ENCODE assay signal across 19 cellular contexts in the genomic region with DNA sequence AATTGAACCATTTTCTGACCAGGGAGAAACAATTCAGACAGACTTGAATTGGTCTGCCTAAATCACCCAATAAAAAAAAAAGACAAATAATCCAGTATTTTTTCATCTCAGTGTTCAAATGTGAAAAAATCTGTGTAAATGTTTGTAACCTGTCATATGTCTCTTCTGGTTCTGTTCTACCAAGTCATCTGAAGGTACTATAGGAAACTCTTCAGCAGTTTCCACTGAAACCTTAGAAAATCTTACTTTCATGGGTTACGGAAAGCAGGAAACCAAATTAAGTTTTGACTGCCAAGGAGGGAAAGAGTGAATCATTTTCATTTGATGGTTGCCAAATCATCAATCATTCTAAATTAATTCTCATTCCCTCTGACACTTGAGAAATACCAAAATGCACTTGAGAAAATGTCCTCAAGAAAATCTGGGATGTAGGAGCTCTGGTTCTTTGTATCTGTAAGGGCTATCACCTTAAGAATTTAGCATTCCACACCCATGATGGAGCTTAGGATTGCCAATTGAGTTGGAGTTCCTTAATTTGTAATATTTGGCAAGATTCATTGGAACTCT.
DNase-seq lines count a peak whose midpoint lies in the region; ATAC-seq, FAIRE-seq and TF ChIP-seq lines count a peak whose summit lies in the region.
"Had no signal": no experiment of that assay in that cellular context is flagged by ENCODE, and none has a peak within 500 bp of the region (broad histone marks: within the 10 kb centered on the region; RNA-seq: fewer than 3 reads in every experiment).

No MANE protein-coding gene starts in this region.

- H3K9me3 ChIP-seq in mammary epithelial cell (replicated peaks; ENCODE audit: insufficient read depth, low read length) = no peaks in the 10 kb centered on the region
- H3K9me3 ChIP-seq in K562 (replicated peaks; ENCODE audit: control insufficient read depth, insufficient read depth, low read depth, low read length) = no peaks in the 10 kb centered on the region
- no peaks in the 10 kb centered on the region for H3K9me3 ChIP-seq in thoracic aorta
- H3K9me3 ChIP-seq: BE2C, Caco-2 had no signal

- TF ChIP-seq CTCF in MCF 10A (IDR thresholded peaks at IDR 0.05; ENCODE audit: unreplicated experiment) (no peak), mammary epithelial cell (conservative IDR thresholded peaks at IDR 0.05 in 1 of 2, IDR thresholded peaks at IDR 0.05 in 1 of 2; ENCODE audit: extremely low read depth in 1 of 2, insufficient read depth in 1 of 2, low read depth in 1 of 2, low read length in 2 of 2) (no peak), K562 (IDR thresholded peaks at IDR 0.05 in 2 of 3, conservative IDR thresholded peaks at IDR 0.05 in 1 of 3; ENCODE audit: insufficient read depth in 2 of 3, low read depth in 1 of 3, low read length in 3 of 3) (no peak), thoracic aorta (IDR thresholded peaks at IDR 0.05) (no peak)

- 64% methylated on average over 1 of the region's 1 CpG for WGBS in mammary epithelial cell (ENCODE audit: low coverage, missing lambda C conversion rate)
- WGBS in K562 (ENCODE audit: insufficient coverage, low coverage, missing lambda C conversion rate) = 14% methylated on average over 1 of the region's 1 CpG

- BruUV-seq in MCF 10A (replicated peaks; lab: Mats Ljungman, UMichigan) (no TSS peak), mammary epithelial cell (replicated peaks; lab: Mats Ljungman, UMichigan) (no TSS peak), K562 (replicated peaks; lab: Mats Ljungman, UMichigan) (no TSS peak)

- FAIRE-seq in K562 (lab: Jason Lieb, UNC) = peak; percentile 29
- FAIRE-seq: A204.1, G401.6, H54 had no signal

- no peak overlapping the region for H3K9ac ChIP-seq in mammary epithelial cell (ENCODE audit: insufficient read depth, low read length)
- no peak overlapping the region for H3K9ac ChIP-seq in K562 (ENCODE audit: insufficient read depth in 1 of 2, low read depth in 2 of 2, low read length in 2 of 2)

- H3K27me3 ChIP-seq in mammary epithelial cell (ENCODE audit: insufficient read depth, low read length) = no peaks in the 10 kb centered on the region
- no peaks in the 10 kb centered on the region for H3K27me3 ChIP-seq in K562 (ENCODE audit: control insufficient read depth in 2 of 2, insufficient read depth in 2 of 2, low read length in 2 of 2)
- H3K27me3 ChIP-seq in thoracic aorta (replicated peaks; ENCODE audit: insufficient read depth) = no peaks in the 10 kb centered on the region
- H3K27me3 ChIP-seq: BE2C had no signal

- H3K4me1 Mint-ChIP-seq in activated CD4-positive, alpha-beta memory T cell treated with anti-CD3 and anti-CD28 coated beads for 36 hours (ENCODE audit: low read depth) = peaks cover 46% of the 10 kb centered on the region
- H3K4me1 Mint-ChIP-seq in activated CD4-positive, alpha-beta memory T cell treated with anti-CD3 and anti-CD28 coated beads, Interleukin-2, amount 10 ng/mL, durations not matched to agents 7 days and 5 days = peaks cover 12% of the 10 kb centered on the region
- H3K4me1 Mint-ChIP-seq in MCF 10A (ENCODE audit: insufficient read depth, unreplicated experiment) = peaks cover 14% of the 10 kb centered on the region

- H3K79me2 ChIP-seq in mammary epithelial cell (ENCODE audit: insufficient read depth, low read length) = no peaks in the 10 kb centered on the region
- H3K79me2 ChIP-seq in K562 (ENCODE audit: control insufficient read depth, insufficient read depth, low read length) = no peaks in the 10 kb centered on the region

- no peaks in the 10 kb centered on the region for H3K36me3 Mint-ChIP-seq in activated CD4-positive, alpha-beta memory T cell treated with anti-CD3 and anti-CD28 coated beads for 36 hours
- no peaks in the 10 kb centered on the region for H3K36me3 Mint-ChIP-seq in activated CD4-positive, alpha-beta memory T cell treated with anti-CD3 and anti-CD28 coated beads, Interleukin-2, amount 10 ng/mL, durations not matched to agents 7 days and 5 days (ENCODE audit: low read depth)
- H3K36me3 Mint-ChIP-seq in MCF 10A (ENCODE audit: insufficient read depth, unreplicated experiment) = no peaks in the 10 kb centered on the region

- H3K9me3 Mint-ChIP-seq in activated CD4-positive, alpha-beta memory T cell treated with anti-CD3 and anti-CD28 coated beads for 36 hours = no peaks in the 10 kb centered on the region
- no peaks in the 10 kb centered on the region for H3K9me3 Mint-ChIP-seq in activated CD4-positive, alpha-beta memory T cell treated with anti-CD3 and anti-CD28 coated beads, Interleukin-2, amount 10 ng/mL, durations not matched to agents 7 days and 5 days
- no peaks in the 10 kb centered on the region for H3K9me3 Mint-ChIP-seq in MCF 10A (ENCODE audit: unreplicated experiment)
- H3K9me3 Mint-ChIP-seq: CD4-positive, alpha-beta T cell had no signal

- peak overlapping the region; percentile 88 for H3K27ac Mint-ChIP-seq in activated CD4-positive, alpha-beta memory T cell treated with anti-CD3 and anti-CD28 coated beads for 36 hours
- H3K27ac Mint-ChIP-seq in activated CD4-positive, alpha-beta memory T cell treated with anti-CD3 and anti-CD28 coated beads, Interleukin-2, amount 10 ng/mL, durations not matched to agents 7 days and 5 days = no peak overlapping the region
- H3K27ac Mint-ChIP-seq in MCF 10A (ENCODE audit: low read depth, unreplicated experiment) = peak overlapping the region; percentile 17
- H3K27ac Mint-ChIP-seq: CD4-positive, alpha-beta T cell had no signal

- no peak overlapping the region for H2AFZ ChIP-seq in mammary epithelial cell (ENCODE audit: low read depth, low read length)
- H2AFZ ChIP-seq in K562 (ENCODE audit: low read depth, low read length) = no peak overlapping the region

- POLR2A ChIA-PET in activated CD4-positive, alpha-beta memory T cell treated with anti-CD3 and anti-CD28 coated beads for 36 hours (lab: Charles Lee) = no interaction called here
- POLR2A ChIA-PET in activated CD4-positive, alpha-beta memory T cell treated with anti-CD3 and anti-CD28 coated beads, Interleukin-2, amount 10 ng/mL, durations not matched to agents 7 days and 5 days (lab: Charles Lee) = no interaction called here
- POLR2A ChIA-PET in MCF 10A (lab: Yijun Ruan, JAX) = interaction anchor here (0.8 kb wide), 1 partner anchor 14 kb away, joined by 3 read pairs; no protein-coding TSS in a partner anchor
- POLR2A ChIA-PET in K562 (lab: Yijun Ruan, JAX) = no interaction called here

- no peak overlapping the region for H3K4me2 ChIP-seq in mammary epithelial cell (ENCODE audit: insufficient read depth, low read depth, low read length)
- no peak overlapping the region for H3K4me2 ChIP-seq in K562 (ENCODE audit: insufficient read depth, low read length)

- H3K9me1 ChIP-seq in K562 (ENCODE audit: control insufficient read depth, insufficient read depth, low read length) = no peaks in the 10 kb centered on the region

- TF ChIP-seq EP300 in K562 (IDR thresholded peaks at IDR 0.05; ENCODE audit: low read length) = no peak

- dilution Hi-C loops in mammary epithelial cell (cut with HindIII; ENCODE audit: low sequenced_read_pairs) = no loop called here

- no peaks in the 10 kb centered on the region for H4K20me1 ChIP-seq in mammary epithelial cell (ENCODE audit: insufficient read depth, low read length)
- no peaks in the 10 kb centered on the region for H4K20me1 ChIP-seq in K562 (replicated peaks; ENCODE audit: control insufficient read depth, insufficient read depth, low read length)

- H3K36me3 ChIP-seq in mammary epithelial cell (ENCODE audit: insufficient read depth, low read length) (no peaks in the 10 kb centered on the region), K562 (ENCODE audit: control insufficient read depth, insufficient read depth, low read length) (no peaks in the 10 kb centered on the region), thoracic aorta (no peaks in the 10 kb centered on the region)
- H3K36me3 ChIP-seq: BE2C had no signal

- no peak for TF ChIP-seq RAD21 in K562 (CRISPR knock-in tag; conservative IDR thresholded peaks at IDR 0.05 in 1 of 2, IDR thresholded peaks at IDR 0.05 in 1 of 2)

- CTCF ChIA-PET in activated CD4-positive, alpha-beta memory T cell treated with anti-CD3 and anti-CD28 coated beads for 36 hours (lab: Charles Lee) = no interaction called here
- CTCF ChIA-PET in activated CD4-positive, alpha-beta memory T cell treated with anti-CD3 and anti-CD28 coated beads, Interleukin-2, amount 10 ng/mL, durations not matched to agents 7 days and 5 days (lab: Charles Lee) = no interaction called here
- CTCF ChIA-PET in MCF 10A (lab: Yijun Ruan, JAX) = interaction anchor here (1.5 kb wide), 1 partner anchor 118 kb away, joined by 3 read pairs; no protein-coding TSS in a partner anchor
- CTCF ChIA-PET in mammary epithelial cell (lab: Charles Lee; ENCODE audit: low non-redundant PET) = no interaction called here
- CTCF ChIA-PET in K562 (lab: Yijun Ruan, JAX; ENCODE audit: low intra/inter-chr PET ratio) = no interaction called here

- intact Hi-C loops in activated CD4-positive, alpha-beta memory T cell treated with anti-CD3 and anti-CD28 coated beads for 36 hours (cut with micrococcal nuclease) = no loop called here
- intact Hi-C loops in MCF 10A (cut with micrococcal nuclease) (no loop called here), mammary epithelial cell (cut with micrococcal nuclease) (no loop called here), K562 (cut with micrococcal nuclease) (no loop called here)

- in situ Hi-C loops in mammary epithelial cell (cut with MboI; ENCODE audit: low sequenced_read_pairs in 2 of 2) = no loop called here
- in situ Hi-C loops in K562 (cut with MboI) = no loop called here

- H3K4me1 ChIP-seq in mammary epithelial cell (ENCODE audit: insufficient read depth, low read length) (no peaks in the 10 kb centered on the region), K562 (replicated peaks in 1 of 2; ENCODE audit: control insufficient read depth in 2 of 2, insufficient read depth in 2 of 2, low read length in 2 of 2) (no peaks in the 10 kb centered on the region), thoracic aorta (ENCODE audit: control insufficient read depth in 1 of 2, low read depth in 2 of 2) (peaks cover 6 to 17% of the 10 kb centered on the region in 2 donors)
- H3K4me1 ChIP-seq: BE2C, Caco-2 had no signal

- H3K27ac ChIP-seq in mammary epithelial cell (ENCODE audit: insufficient read depth, low read depth, low read length) = no peak overlapping the region
- no peak overlapping the region for H3K27ac ChIP-seq in K562 (ENCODE audit: extremely low read depth, low read depth, low read length)
- peak overlapping the region; percentile 37 to 62 for H3K27ac ChIP-seq in thoracic aorta

- H3K27me3 Mint-ChIP-seq in activated CD4-positive, alpha-beta memory T cell treated with anti-CD3 and anti-CD28 coated beads for 36 hours = peaks cover 9% of the 10 kb centered on the region
- no peaks in the 10 kb centered on the region for H3K27me3 Mint-ChIP-seq in activated CD4-positive, alpha-beta memory T cell treated with anti-CD3 and anti-CD28 coated beads, Interleukin-2, amount 10 ng/mL, durations not matched to agents 7 days and 5 days
- H3K27me3 Mint-ChIP-seq in MCF 10A (ENCODE audit: insufficient read depth, unreplicated experiment) = no peaks in the 10 kb centered on the region
- H3K27me3 Mint-ChIP-seq: CD4-positive, alpha-beta T cell had no signal

- H3K4me3 ChIP-seq in mammary epithelial cell (replicated peaks in 1 of 3; ENCODE audit: insufficient read depth in 1 of 3, low read depth in 2 of 3, low read length in 3 of 3) (no peak overlapping the region), K562 (no peak overlapping the region), thoracic aorta (no peak overlapping the region)

- TF ChIP-seq POLR2A in K562 (conservative IDR thresholded peaks at IDR 0.05) = no peak

- ATAC-seq in K562 (no peak), thoracic aorta (ENCODE audit: insufficient number of reproducible peaks, low FRiP score, low read depth) (no peak)

- no peak for DNase-seq in activated CD4-positive, alpha-beta memory T cell treated with anti-CD3 and anti-CD28 coated beads for 36 hours
- no peak for DNase-seq in activated CD4-positive, alpha-beta memory T cell treated with anti-CD3 and anti-CD28 coated beads, Interleukin-2, amount 10 ng/mL, durations not matched to agents 7 days and 5 days
- DNase-seq in MCF 10A (ENCODE audit: unreplicated experiment) = peak; percentile 49
- no peak for DNase-seq in mammary epithelial cell
- no peak for DNase-seq in K562 (ENCODE audit: extremely low read depth in 1 of 4, low spot score in 3 of 4)
- no peak for DNase-seq in thoracic aorta (ENCODE audit: low spot score)
- DNase-seq in amniotic stem cell (lab: John Stamatoyannopoulos, UW) = no peak
- DNase-seq in superior temporal gyrus (ENCODE audit: extremely low spot score) = no peak
- DNase-seq: BE2C; Caco-2; CD4-positive, alpha-beta T cell; NCI-H1105; NCI-H2081 treated with DMSO at 0.1 percent for 48 hours; NCI-H748 treated with DMSO at 0.1 percent for 48 hours; NK-92 treated with Interleukin-12 subunit alpha and Interleukin-12 subunit beta, amount 100 ng/mL, for 24 hours; Right ventricle myocardium superior had no signal

- no peak overlapping the region for H3K4me3 Mint-ChIP-seq in activated CD4-positive, alpha-beta memory T cell treated with anti-CD3 and anti-CD28 coated beads for 36 hours
- H3K4me3 Mint-ChIP-seq in activated CD4-positive, alpha-beta memory T cell treated with anti-CD3 and anti-CD28 coated beads, Interleukin-2, amount 10 ng/mL, durations not matched to agents 7 days and 5 days = no peak overlapping the region
- H3K4me3 Mint-ChIP-seq in MCF 10A (ENCODE audit: unreplicated experiment) = no peak overlapping the region
- H3K4me3 Mint-ChIP-seq: CD4-positive, alpha-beta T cell had no signal

Comparison
In these comparisons a context has a peak if more than half of its experiments do, and no peak if none do; other contexts are left out.
1. H3K27ac ChIP-seq: peak in thoracic aorta (2 of 2); none in mammary epithelial cell (single experiment) and K562 (single experiment).